In the genomic region with DNA sequence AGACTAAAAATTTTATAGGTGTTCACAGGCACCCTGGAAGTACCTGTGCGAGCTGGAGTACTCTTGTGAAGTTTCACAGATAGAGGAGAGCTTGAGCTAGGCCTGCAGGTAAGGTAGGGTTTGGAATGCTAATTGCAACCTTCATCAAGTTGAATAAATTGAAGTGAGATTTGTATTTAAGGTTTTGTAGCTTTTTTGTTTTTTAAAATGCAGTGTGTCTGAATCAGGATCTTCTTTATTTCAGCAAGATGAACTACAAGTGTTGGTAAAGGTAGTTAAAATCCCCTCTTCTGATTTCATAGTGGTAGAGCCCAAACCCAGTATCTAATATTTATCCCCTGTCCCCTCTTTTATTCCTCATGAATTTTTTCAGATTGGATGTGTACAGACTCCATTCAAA, we compare ENCODE assay signal across 18 cellular contexts. TPM values are rescaled to one million over a fixed set of nuclear protein-coding genes. Genes with fewer than 3 reads are reported as not detected.
DNase-seq lines count a peak whose midpoint lies in the region; ATAC-seq and TF ChIP-seq lines count a peak whose summit lies in the region.
"Had no signal": no experiment of that assay in that cellular context is flagged by ENCODE, and none has a peak within 500 bp of the region (broad histone marks: within the 10 kb centered on the region; RNA-seq: fewer than 3 reads in every experiment).

No MANE protein-coding gene starts in this region.

- peaks cover 3% of the 10 kb centered on the region for H3K36me3 ChIP-seq in CD4-positive, CD25-positive, alpha-beta regulatory T cell (ENCODE audit: control insufficient read depth, insufficient read depth, low read length)
- H3K36me3 ChIP-seq in WERI-Rb-1 (no peaks in the 10 kb centered on the region; the same call in 1 of the 2 replicates), brain microvascular endothelial cell (replicated peaks) (no peaks in the 10 kb centered on the region), breast epithelium (no peaks in the 10 kb centered on the region)

- TF ChIP-seq CTCF in WERI-Rb-1 (IDR thresholded peaks at IDR 0.05; ENCODE audit: low read depth, low read length) (no peak), brain microvascular endothelial cell (IDR thresholded peaks at IDR 0.05; ENCODE audit: low read depth, low read length, missing control alignments) (no peak), endothelial cell (IDR thresholded peaks at IDR 0.05; ENCODE audit: unreplicated experiment) (no peak), breast epithelium (IDR thresholded peaks at IDR 0.05) (no peak)

- no peaks in the 10 kb centered on the region for H3K27me3 ChIP-seq in CD4-positive, CD25-positive, alpha-beta regulatory T cell (ENCODE audit: control insufficient read depth, insufficient read depth, low read length)
- H3K27me3 ChIP-seq in WERI-Rb-1 (ENCODE audit: insufficient read depth, low read depth, severe bottlenecking) (no peaks in the 10 kb centered on the region), brain microvascular endothelial cell (replicated peaks) (no peaks in the 10 kb centered on the region), breast epithelium (no peaks in the 10 kb centered on the region)
- H3K27me3 ChIP-seq: BLaER1 treated with 17β-estradiol and CSF1 and Interleukin-3, amounts not matched to agents 10 nM and 100 nM had no signal

- no peak for ATAC-seq in CD4-positive, CD25-positive, alpha-beta regulatory T cell (ENCODE audit: low read depth in 2 of 2)
- no peak for ATAC-seq in naive B cell (ENCODE audit: low read depth in 2 of 2)
- ATAC-seq in stimulated activated naive B cell treated with anti-CD40 and anti-IgM and Interleukin-4, amounts not matched to agents 10 μg/mL and 1 μg/mL and 100 μg/mL, for 72 hours (replicated peaks) = no peak
- ATAC-seq: GM12878, GM23338 had no signal

- H3K4me1 ChIP-seq in CD4-positive, CD25-positive, alpha-beta regulatory T cell (ENCODE audit: control insufficient read depth, insufficient read depth, low read length, poor library complexity, severe bottlenecking) = no peaks in the 10 kb centered on the region
- H3K4me1 ChIP-seq in breast epithelium = no peaks in the 10 kb centered on the region

- DNase-seq in CD4-positive, CD25-positive, alpha-beta regulatory T cell = no peak
- no peak for DNase-seq in WERI-Rb-1
- DNase-seq in naive B cell = no peak
- DNase-seq in stimulated activated naive B cell treated with anti-CD40 and anti-IgM and Interleukin-4, amounts not matched to agents 10 μg/mL and 1 μg/mL and 100 μg/mL, for 72 hours = no peak
- DNase-seq in brain microvascular endothelial cell = no peak
- no peak for DNase-seq in endothelial cell (ENCODE audit: low spot score)
- DNase-seq in breast epithelium (ENCODE audit: low spot score in 2 of 2) = no peak
- DNase-seq: 8988T; CD8-positive, alpha-beta memory T cell; COR-L47; DMS 273 treated with DMSO at 0.1 percent for 48 hours; DMS53; DND-41; EL; HCEC 1CT had no signal

- no peaks in the 10 kb centered on the region for H3K27me3 Mint-ChIP-seq in CD4-positive, CD25-positive, alpha-beta regulatory T cell
- H3K27me3 Mint-ChIP-seq in naive B cell (no peaks in the 10 kb centered on the region), endothelial cell (ENCODE audit: unreplicated experiment) (no peaks in the 10 kb centered on the region)
- H3K27me3 Mint-ChIP-seq in stimulated activated naive B cell treated with anti-CD40 and anti-IgM and Interleukin-4, amounts not matched to agents 10 μg/mL and 1 μg/mL and 100 μg/mL, for 72 hours = no peaks in the 10 kb centered on the region

- H3K27ac Mint-ChIP-seq in CD4-positive, CD25-positive, alpha-beta regulatory T cell = peak overlapping the region in 2 of 3 donors; percentile 9 to 61
- H3K27ac Mint-ChIP-seq in naive B cell (peak overlapping the region; percentile 14 to 95 (median 80)), endothelial cell (ENCODE audit: unreplicated experiment) (no peak overlapping the region)
- H3K27ac Mint-ChIP-seq in stimulated activated naive B cell treated with anti-CD40 and anti-IgM and Interleukin-4, amounts not matched to agents 10 μg/mL and 1 μg/mL and 100 μg/mL, for 72 hours = peak overlapping the region; percentile 6
- H3K27ac Mint-ChIP-seq: CD8-positive, alpha-beta memory T cell; GM23338 had no signal

- TF ChIP-seq POLR2A in breast epithelium (IDR thresholded peaks at IDR 0.05) = no peak

- H3K4me1 Mint-ChIP-seq in CD4-positive, CD25-positive, alpha-beta regulatory T cell = peaks cover 21 to 54% (median 35%) of the 10 kb centered on the region in 4 donors
- H3K4me1 Mint-ChIP-seq in naive B cell (peaks cover 63 to 87% (median 64%) of the 10 kb centered on the region in 3 donors), endothelial cell (ENCODE audit: unreplicated experiment) (peaks cover 33% of the 10 kb centered on the region)
- H3K4me1 Mint-ChIP-seq in stimulated activated naive B cell treated with anti-CD40 and anti-IgM and Interleukin-4, amounts not matched to agents 10 μg/mL and 1 μg/mL and 100 μg/mL, for 72 hours = peaks cover 37 to 72% of the 10 kb centered on the region in 2 donors

- intact Hi-C loops in breast epithelium (cut with DNase I; ENCODE audit: low total_unique reads) = no loop called here

- peaks cover 11% of the 10 kb centered on the region for H3K36me3 Mint-ChIP-seq in CD4-positive, CD25-positive, alpha-beta regulatory T cell
- H3K36me3 Mint-ChIP-seq in naive B cell = peaks cover 14 to 29% of the 10 kb centered on the region in 2 donors
- peaks cover 20 to 38% of the 10 kb centered on the region in 2 donors for H3K36me3 Mint-ChIP-seq in stimulated activated naive B cell treated with anti-CD40 and anti-IgM and Interleukin-4, amounts not matched to agents 10 μg/mL and 1 μg/mL and 100 μg/mL, for 72 hours
- H3K36me3 Mint-ChIP-seq in endothelial cell (ENCODE audit: low read depth, unreplicated experiment) = peaks cover 8% of the 10 kb centered on the region

- no peaks in the 10 kb centered on the region for H3K9me3 ChIP-seq in CD4-positive, CD25-positive, alpha-beta regulatory T cell (ENCODE audit: control insufficient read depth in 2 of 2, low read length in 2 of 2)
- H3K9me3 ChIP-seq in WERI-Rb-1 (ENCODE audit: severe bottlenecking) (no peaks in the 10 kb centered on the region), breast epithelium (no peaks in the 10 kb centered on the region)

- no peaks in the 10 kb centered on the region for H3K9me3 Mint-ChIP-seq in CD4-positive, CD25-positive, alpha-beta regulatory T cell
- peaks cover 0 to 5% (median 0%) of the 10 kb centered on the region in 7 donors for H3K9me3 Mint-ChIP-seq in naive B cell
- peaks cover 3 to 4% of the 10 kb centered on the region in 2 donors for H3K9me3 Mint-ChIP-seq in stimulated activated naive B cell treated with anti-CD40 and anti-IgM and Interleukin-4, amounts not matched to agents 10 μg/mL and 1 μg/mL and 100 μg/mL, for 72 hours
- H3K9me3 Mint-ChIP-seq in endothelial cell (ENCODE audit: unreplicated experiment) = no peaks in the 10 kb centered on the region
- H3K9me3 Mint-ChIP-seq: CD8-positive, alpha-beta memory T cell; GM23338 had no signal

- no peak overlapping the region for H3K27ac ChIP-seq in CD4-positive, CD25-positive, alpha-beta regulatory T cell (ENCODE audit: insufficient read depth, low read length, poor library complexity, severe bottlenecking)
- peak overlapping the region; percentile 68 for H3K27ac ChIP-seq in WERI-Rb-1
- no peak overlapping the region for H3K27ac ChIP-seq in brain microvascular endothelial cell
- no peak overlapping the region for H3K27ac ChIP-seq in breast epithelium
- H3K27ac ChIP-seq: BLaER1 treated with 17β-estradiol and CSF1 and Interleukin-3, amounts not matched to agents 10 nM and 100 nM had no signal

- in situ Hi-C loops in brain microvascular endothelial cell (cut with HindIII; ENCODE audit: low pct_ligation_motif_present, low sequenced_read_pairs) = no loop called here

- H3K4me3 ChIP-seq in CD4-positive, CD25-positive, alpha-beta regulatory T cell (ENCODE audit: low read depth, low read length) = no peak overlapping the region
- H3K4me3 ChIP-seq in WERI-Rb-1 (ENCODE audit: low read depth, low read length) = no peak overlapping the region
- no peak overlapping the region for H3K4me3 ChIP-seq in brain microvascular endothelial cell (ENCODE audit: low read depth, low read length)
- no peak overlapping the region for H3K4me3 ChIP-seq in breast epithelium
- H3K4me3 ChIP-seq: BLaER1 treated with 17β-estradiol and CSF1 and Interleukin-3, amounts not matched to agents 10 nM and 100 nM; GM12878; GM23338 had no signal

- H3K4me3 Mint-ChIP-seq in CD4-positive, CD25-positive, alpha-beta regulatory T cell = no peak overlapping the region
- H3K4me3 Mint-ChIP-seq in naive B cell (peak overlapping the region in 4 of 8 donors; percentile 4 to 24 (median 14)), endothelial cell (ENCODE audit: unreplicated experiment) (no peak overlapping the region)
- H3K4me3 Mint-ChIP-seq in stimulated activated naive B cell treated with anti-CD40 and anti-IgM and Interleukin-4, amounts not matched to agents 10 μg/mL and 1 μg/mL and 100 μg/mL, for 72 hours = no peak overlapping the region
- H3K4me3 Mint-ChIP-seq: CD8-positive, alpha-beta memory T cell; GM23338 had no signal

RNA-seq across cellular contexts. Expression of a gene that starts 45.5 kb away (rescaled TPM):
- 68.8 TPM for total RNA-seq in CD4-positive, CD25-positive, alpha-beta regulatory T cell
- 1 to 10 TPM; 3.6 to 7.2 (median 6.3) TPM for polyA plus RNA-seq in CD4-positive, CD25-positive, alpha-beta regulatory T cell
- 10 to 100 TPM in 5 of 6 donors, 1 to 10 TPM in 1; 9.7 to 41.3 (median 29.6) TPM for polyA plus RNA-seq in naive B cell (ENCODE audit: low read depth in 6 of 6)
- total RNA-seq in endothelial cell (ENCODE audit: unreplicated experiment) (124 TPM), breast epithelium (10 to 100 TPM; 30.5 to 42.6 (median 34.4) TPM)
